ENCODE assay signal across 25 cellular contexts in the genomic region with DNA sequence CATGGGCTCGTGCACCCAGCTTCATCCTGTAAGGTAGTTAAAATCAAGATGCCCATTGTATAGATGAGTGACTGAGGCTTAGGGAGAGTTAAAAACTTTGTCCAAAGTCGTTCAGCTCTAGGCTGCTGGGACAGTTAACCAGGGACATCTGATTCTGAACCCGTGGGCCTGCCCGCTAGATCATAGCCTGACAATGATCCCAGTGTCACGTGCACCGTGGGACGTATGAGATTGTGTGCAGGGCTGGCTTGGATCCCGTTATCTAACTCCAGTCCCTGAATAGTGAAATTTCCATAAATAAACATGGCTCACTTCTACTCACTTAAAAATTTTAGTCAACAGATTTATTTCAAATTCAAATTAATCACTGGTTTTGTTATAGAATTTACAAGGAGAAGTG. TPM values are rescaled to one million over a fixed set of nuclear protein-coding genes. Genes with fewer than 3 reads are reported as not detected.
"Had no signal": no experiment of that assay in that cellular context is flagged by ENCODE, and none has a peak within 500 bp of the region (broad histone marks: within the 10 kb centered on the region; RNA-seq: fewer than 3 reads in every experiment).

No MANE protein-coding gene starts in this region.

- H3K27ac ChIP-seq: epithelial cell of prostate, esophagus muscularis mucosa, hepatocyte, lower lobe of right lung, neural progenitor cell, ovary, sigmoid colon, suprapubic skin, thyroid gland had no signal

- H3K4me1 ChIP-seq: esophagus muscularis mucosa, gastrocnemius medialis, lower lobe of right lung, neural progenitor cell, suprapubic skin, thyroid gland had no signal

- H3K4me3 Mint-ChIP-seq: dendritic cell treated with granulocyte-macrophage colony-stimulating factor and Interleukin-4, amounts not matched to agents 40 ng/mL and 50 ng/mL, for 4 days; effector memory CD8-positive, alpha-beta T cell; memory B cell; natural killer cell treated with Interleukin-12 subunit alpha and Interleukin-12 subunit beta and Interleukin-15 and Interleukin-18, amount 100 ng/mL, for 72 hours; neural progenitor cell; type B pancreatic cell had no signal

- H3K9ac ChIP-seq: neural progenitor cell had no signal

- H3K4me1 Mint-ChIP-seq: memory B cell, neural progenitor cell had no signal

- H3K27me3 ChIP-seq: gastrocnemius medialis, neural progenitor cell, ovary, sigmoid colon, thyroid gland had no signal

- FAIRE-seq: colon, kidney, small intestine, urothelium cell line had no signal

- H3K36me3 Mint-ChIP-seq: memory B cell; natural killer cell treated with Interleukin-12 subunit alpha and Interleukin-12 subunit beta and Interleukin-15 and Interleukin-18, amount 100 ng/mL, for 72 hours; neural progenitor cell; type B pancreatic cell had no signal

- H3K36me3 ChIP-seq: esophagus muscularis mucosa, gastrocnemius medialis, lower lobe of right lung, neural progenitor cell, ovary, sigmoid colon, suprapubic skin, thyroid gland had no signal

- H3K4me3 ChIP-seq: esophagus muscularis mucosa, gastrocnemius medialis, hepatocyte, lower lobe of right lung, neural progenitor cell, ovary, sigmoid colon, suprapubic skin, thyroid gland had no signal

- H3K9me3 ChIP-seq: esophagus muscularis mucosa, gastrocnemius medialis, lower lobe of right lung, ovary, sigmoid colon, suprapubic skin, thyroid gland had no signal

- H3K9me3 Mint-ChIP-seq: dendritic cell treated with granulocyte-macrophage colony-stimulating factor and Interleukin-4, amounts not matched to agents 40 ng/mL and 50 ng/mL, for 4 days; effector memory CD8-positive, alpha-beta T cell; memory B cell; natural killer cell treated with Interleukin-12 subunit alpha and Interleukin-12 subunit beta and Interleukin-15 and Interleukin-18, amount 100 ng/mL, for 72 hours; type B pancreatic cell had no signal

- ATAC-seq: effector memory CD8-positive, alpha-beta T cell; left colon; lower lobe of right lung; natural killer cell treated with Interleukin-12 subunit alpha and Interleukin-12 subunit beta and Interleukin-15 and Interleukin-18, amount 100 ng/mL, for 72 hours had no signal

- H3K27ac Mint-ChIP-seq: dendritic cell treated with granulocyte-macrophage colony-stimulating factor and Interleukin-4, amounts not matched to agents 40 ng/mL and 50 ng/mL, for 4 days; effector memory CD8-positive, alpha-beta T cell; memory B cell; natural killer cell treated with Interleukin-12 subunit alpha and Interleukin-12 subunit beta and Interleukin-15 and Interleukin-18, amount 100 ng/mL, for 72 hours; neural progenitor cell; progenitor cell of endocrine pancreas; type B pancreatic cell had no signal

- DNase-seq: effector memory CD8-positive, alpha-beta T cell; gastrocnemius medialis; kidney; left colon; lower lobe of right lung; midbrain; ovary; sigmoid colon; small intestine; stimulated activated CD4-positive, alpha-beta T cell treated with anti-CD3 and anti-CD28 coated beads, Interleukin-2, amount 100 ng/mL, for 48 hours; stimulated activated naive CD4-positive, alpha-beta T cell treated with Interleukin-2 at 50 U/mL for 16 hours; thyroid gland had no signal

RNA-seq across cellular contexts. Expression of a gene that starts 24.9 kb away (rescaled TPM):
- total RNA-seq: esophagus muscularis mucosa; fibroblast of villous mesenchyme; gastrocnemius medialis; hepatocyte; kidney; left colon; lower lobe of right lung; natural killer cell treated with Interleukin-12 subunit alpha and Interleukin-12 subunit beta and Interleukin-15 and Interleukin-18, amount 100 ng/mL, for 72 hours; ovary; progenitor cell of endocrine pancreas; sigmoid colon; suprapubic skin; thyroid gland had no signal
- polyA plus RNA-seq: hepatocyte, ovary, sigmoid colon, small intestine had no signal
